In the genomic region with DNA sequence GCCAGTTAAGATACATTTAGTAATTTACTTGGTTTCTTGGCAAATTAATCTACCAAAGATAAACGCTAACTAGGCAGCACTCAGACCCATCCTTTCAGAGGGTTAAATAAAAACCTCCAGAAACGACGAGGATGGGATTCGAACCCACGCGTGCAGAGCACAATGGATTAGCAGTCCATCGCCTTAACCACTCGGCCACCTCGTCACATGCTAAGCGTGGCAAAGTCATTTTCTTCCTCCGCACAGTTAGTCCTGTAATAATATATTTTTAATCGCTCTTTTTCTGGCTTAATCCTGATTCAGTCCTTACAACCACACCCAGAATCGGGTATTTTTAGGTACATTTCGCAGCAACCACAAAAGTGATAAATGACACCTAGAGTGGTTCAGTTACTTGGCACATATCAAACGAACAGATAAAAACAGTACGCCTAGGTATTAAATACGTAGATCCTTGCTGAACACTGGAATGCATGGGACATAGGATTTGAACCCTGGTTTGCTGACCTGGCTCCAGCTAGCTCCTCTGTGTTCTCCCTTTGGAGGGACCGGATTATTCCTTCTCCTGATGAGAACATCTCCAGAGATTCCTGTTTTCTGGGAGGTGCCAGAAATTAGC, we compare ENCODE assay signal across 9 cellular contexts.
DNase-seq lines count a peak whose midpoint lies in the region; FAIRE-seq and TF ChIP-seq lines count a peak whose summit lies in the region.
"Had no signal": no experiment of that assay in that cellular context is flagged by ENCODE, and none has a peak within 500 bp of the region (broad histone marks: within the 10 kb centered on the region; RNA-seq: fewer than 3 reads in every experiment).

No MANE protein-coding gene starts in this region.

- peak overlapping the region; percentile 83 for H3K27ac Mint-ChIP-seq in chondrocyte (ENCODE audit: unreplicated experiment)

- no peak overlapping the region for H3K27ac ChIP-seq in osteoblast (ENCODE audit: low read depth, low read length)
- no peak overlapping the region for H3K27ac ChIP-seq in effector memory CD4-positive, alpha-beta T cell (ENCODE audit: insufficient read depth, low read length, poor library complexity, severe bottlenecking)
- H3K27ac ChIP-seq: heart right ventricle had no signal

- H2AFZ ChIP-seq in osteoblast (ENCODE audit: low read length) = peak overlapping the region; percentile 31

- in situ Hi-C loops in ACHN (cut with HindIII; ENCODE audit: low pct_ligation_motif_present, low pct_unique_long_range_greater_than_20kb, low sequenced_read_pairs) = no loop called here

- no peak for TF ChIP-seq CTCF in chondrocyte (IDR thresholded peaks at IDR 0.05)
- no peak for TF ChIP-seq CTCF in osteoblast (IDR thresholded peaks at IDR 0.05; ENCODE audit: extremely low read depth, low read depth, low read length)

- H3K27me3 Mint-ChIP-seq in chondrocyte (ENCODE audit: low read depth) = no peaks in the 10 kb centered on the region

- DNase-seq in ACHN (peak; percentile 68), H54 (ENCODE audit: insufficient read length, low spot score) (no peak), NT2/D1 (ENCODE audit: low read depth, low spot score) (peak; percentile 44), chondrocyte (ENCODE audit: low spot score) (no peak), osteoblast (ENCODE audit: insufficient read length, low spot score, missing footprints) (peak; percentile 71), retina (no peak), globus pallidus (ENCODE audit: low spot score) (no peak)
- DNase-seq in effector memory CD4-positive, alpha-beta T cell = no peak
- DNase-seq: heart right ventricle had no signal

- no peaks in the 10 kb centered on the region for H3K79me2 ChIP-seq in osteoblast (ENCODE audit: insufficient read depth, low read length)

- no peaks in the 10 kb centered on the region for H3K36me3 ChIP-seq in NT2/D1 (ENCODE audit: insufficient read depth, insufficient read length, low read length)
- no peaks in the 10 kb centered on the region for H3K36me3 ChIP-seq in osteoblast (ENCODE audit: insufficient read depth, low read length)
- no peaks in the 10 kb centered on the region for H3K36me3 ChIP-seq in effector memory CD4-positive, alpha-beta T cell (ENCODE audit: control insufficient read depth, insufficient read depth, low read length)
- H3K36me3 ChIP-seq: heart right ventricle had no signal

- H3K4me1 ChIP-seq in NT2/D1 (ENCODE audit: insufficient read depth, insufficient read length) (no peaks in the 10 kb centered on the region), osteoblast (ENCODE audit: insufficient read depth, low read length) (no peaks in the 10 kb centered on the region)
- H3K4me1 ChIP-seq in effector memory CD4-positive, alpha-beta T cell (ENCODE audit: control insufficient read depth, insufficient read depth, low read length, poor library complexity, severe bottlenecking) = no peaks in the 10 kb centered on the region
- H3K4me1 ChIP-seq: heart right ventricle had no signal

- H3K9me3 ChIP-seq in NT2/D1 (ENCODE audit: insufficient read depth, low read length) = no peaks in the 10 kb centered on the region
- no peaks in the 10 kb centered on the region for H3K9me3 ChIP-seq in osteoblast (ENCODE audit: low read depth, low read length)
- no peaks in the 10 kb centered on the region for H3K9me3 ChIP-seq in effector memory CD4-positive, alpha-beta T cell (ENCODE audit: control insufficient read depth, low read length)

- H3K4me3 Mint-ChIP-seq in chondrocyte (ENCODE audit: unreplicated experiment) = peak overlapping the region; percentile 75

- no peaks in the 10 kb centered on the region for H3K9me3 Mint-ChIP-seq in chondrocyte (ENCODE audit: low read depth)

- H3K27me3 ChIP-seq in NT2/D1 (ENCODE audit: insufficient read depth, insufficient read length) (no peaks in the 10 kb centered on the region), osteoblast (ENCODE audit: insufficient read depth, low read length) (no peaks in the 10 kb centered on the region)
- no peaks in the 10 kb centered on the region for H3K27me3 ChIP-seq in effector memory CD4-positive, alpha-beta T cell (replicated peaks; ENCODE audit: control insufficient read depth, insufficient read depth, low read length, poor library complexity, severe bottlenecking)

- peak overlapping the region; percentile 57 for H3K9ac ChIP-seq in NT2/D1 (ENCODE audit: insufficient read length, low read depth)

- peak; percentile 96 for FAIRE-seq in H54 (lab: Jason Lieb, UNC)

- H3K36me3 Mint-ChIP-seq in chondrocyte (ENCODE audit: low read depth) = no peaks in the 10 kb centered on the region

- H3K4me1 Mint-ChIP-seq in chondrocyte (ENCODE audit: low read depth) = peaks cover 10% of the 10 kb centered on the region

- TF ChIP-seq POLR2A in H54 (IDR thresholded peaks at IDR 0.05; ENCODE audit: low read depth, low read length) = no peak

- H3K4me2 ChIP-seq in osteoblast (ENCODE audit: insufficient read depth, low read length) = peak overlapping the region; percentile 51

- H4K20me1 ChIP-seq in osteoblast (ENCODE audit: insufficient read depth, low read length) = no peaks in the 10 kb centered on the region

- H3K4me3 ChIP-seq in NT2/D1 (ENCODE audit: insufficient read length, low read depth) (peak overlapping the region; percentile 42), osteoblast (ENCODE audit: insufficient read depth, low read length) (peak overlapping the region; percentile 56)
- H3K4me3 ChIP-seq in effector memory CD4-positive, alpha-beta T cell (ENCODE audit: insufficient read depth, low read depth, low read length, poor library complexity, severe bottlenecking) = no peak overlapping the region

Comparison
In these comparisons a context has a peak if more than half of its experiments do, and no peak if none do; other contexts are left out.
1. DNase-seq: peak in ACHN (single experiment), NT2/D1 (single experiment) and osteoblast (single experiment); none in H54 (single experiment), chondrocyte (single experiment), effector memory CD4-positive, alpha-beta T cell (0 of 3), retina (single experiment) and globus pallidus (single experiment).